ENCODE assay signal across 14 cellular contexts in the genomic region with DNA sequence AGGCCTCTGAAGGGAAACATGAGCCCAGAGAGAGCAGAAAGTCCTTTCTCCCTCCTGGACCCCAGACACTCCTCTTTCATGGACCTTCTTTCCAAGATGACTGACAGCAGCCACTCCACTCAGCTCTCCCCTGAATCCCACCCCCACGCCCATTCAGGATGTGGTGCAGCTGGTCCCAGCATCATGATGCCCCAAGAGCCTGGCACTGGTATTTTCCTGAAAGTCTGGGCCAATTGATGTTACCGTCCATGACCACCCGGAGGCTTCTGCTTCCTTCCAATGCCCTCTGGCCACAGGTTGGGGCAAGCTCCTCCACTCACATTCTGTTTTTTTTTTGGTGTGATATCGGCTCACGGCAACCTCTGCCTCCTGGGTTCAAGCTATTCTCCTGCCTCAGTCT.
A peak's percentile ranks its signal among the peaks of the same experiment; 100 is the strongest.
DNase-seq lines count a peak whose midpoint lies in the region; ATAC-seq and TF ChIP-seq lines count a peak whose summit lies in the region.
"Had no signal": no experiment of that assay in that cellular context is flagged by ENCODE, and none has a peak within 500 bp of the region (broad histone marks: within the 10 kb centered on the region; RNA-seq: fewer than 3 reads in every experiment).

No MANE protein-coding gene starts in this region.

- POLR2A ChIA-PET in Caco-2 (lab: Charles Lee), result no interaction called here

- no peaks in the 10 kb centered on the region for H3K27me3 ChIP-seq in Caco-2 (replicated peaks; ENCODE audit: control insufficient read depth, insufficient read depth, low read length)
- no peaks in the 10 kb centered on the region for H3K27me3 ChIP-seq in dorsolateral prefrontal cortex

- DNase-seq in Caco-2 (no peak), mesothelial cell of epicardium (ENCODE audit: low spot score in 2 of 2, unreplicated experiment in 2 of 2) (no peak), dorsolateral prefrontal cortex (no peak)
- DNase-seq: activated CD4-positive, alpha-beta T cell treated with anti-CD3 and anti-CD28 coated beads for 1 hour; activated effector memory CD4-positive, alpha-beta T cell treated with anti-CD3 and anti-CD28 coated beads, Interleukin-2, amount 50 U/mL, for 16 hours; foreskin melanocyte; GOT3; Karpas-422; NK-92 treated with Interleukin-12 subunit alpha and Interleukin-12 subunit beta, amount 100 ng/mL, for 24 hours had no signal

- CTCF ChIA-PET in Caco-2 (lab: Charles Lee), result no interaction called here

- TSS peak; percentile 81 for BruUV-seq in Caco-2 (replicated peaks; lab: Mats Ljungman, UMichigan)

- H3K27me3 Mint-ChIP-seq in Caco-2 (ENCODE audit: insufficient read depth, unreplicated experiment) (no peaks in the 10 kb centered on the region), mesothelial cell of epicardium (ENCODE audit: low read depth) (peaks cover 11% of the 10 kb centered on the region)

- H3K4me3 ChIP-seq in Caco-2 (ENCODE audit: low read depth, low read length) (no peak overlapping the region), dorsolateral prefrontal cortex (no peak overlapping the region)

- TF ChIP-seq CTCF in 22Rv1 (IDR thresholded peaks at IDR 0.05), result 0 out of 2 replicates have a peak, but pooled peaks have one; percentile 9
- no peak for TF ChIP-seq CTCF in Caco-2 (IDR thresholded peaks at IDR 0.05; ENCODE audit: insufficient read depth in 1 of 2, low read depth in 1 of 2, low read length in 1 of 2, severe bottlenecking in 1 of 2, unreplicated experiment in 1 of 2)
- no peak for TF ChIP-seq CTCF in mesothelial cell of epicardium (IDR thresholded peaks at IDR 0.05; ENCODE audit: unreplicated experiment)
- peak in 3 of 56 donors; percentile 9 to 16 (median 11) for TF ChIP-seq CTCF in dorsolateral prefrontal cortex (IDR thresholded peaks at IDR 0.05 in 54 of 56, conservative IDR thresholded peaks at IDR 0.05 in 2 of 56; ENCODE audit: low read depth in 1 of 56, partially characterized antibody in 56 of 56)

- intact Hi-C loops in Caco-2 (cut with micrococcal nuclease; ENCODE audit: unreplicated experiment), result no loop called here
- intact Hi-C loops in dorsolateral prefrontal cortex (cut with DNase I), result no loop called here

- H3K9me3 ChIP-seq in Caco-2, result no peaks in the 10 kb centered on the region

- H3K27ac ChIP-seq in 22Rv1 (no peak overlapping the region), dorsolateral prefrontal cortex (peak overlapping the region in 7 of 59 donors; percentile 15 to 58 (median 36))

- H3K4me1 ChIP-seq in Caco-2, result peaks cover 86% of the 10 kb centered on the region

- H3K36me3 ChIP-seq in Caco-2 (ENCODE audit: control insufficient read depth, insufficient read depth, low read length), result no peaks in the 10 kb centered on the region

- H3K36me3 Mint-ChIP-seq in Caco-2 (ENCODE audit: insufficient read depth, unreplicated experiment) (peaks cover 23% of the 10 kb centered on the region), mesothelial cell of epicardium (no peaks in the 10 kb centered on the region)

- peaks cover 44% of the 10 kb centered on the region for H3K4me1 Mint-ChIP-seq in Caco-2 (ENCODE audit: low read depth, unreplicated experiment)
- H3K4me1 Mint-ChIP-seq in mesothelial cell of epicardium, result peaks cover 46% of the 10 kb centered on the region

- no peaks in the 10 kb centered on the region for H3K9me3 Mint-ChIP-seq in Caco-2 (ENCODE audit: unreplicated experiment)
- peaks cover 3% of the 10 kb centered on the region for H3K9me3 Mint-ChIP-seq in mesothelial cell of epicardium

- H3K4me3 Mint-ChIP-seq in Caco-2 (ENCODE audit: unreplicated experiment) (peak overlapping the region; percentile 71), mesothelial cell of epicardium (no peak overlapping the region)

- H3K27ac Mint-ChIP-seq in Caco-2 (ENCODE audit: unreplicated experiment) (peak overlapping the region; percentile 99), mesothelial cell of epicardium (peak overlapping the region; percentile 88)

- ATAC-seq in SK-N-SH treated with all-trans-retinoic acid at 6 μM for 48 hours (peak; percentile 66; the same call in 2 of the 3 replicates), HG02588 (IDR thresholded peaks at IDR 0.05; ENCODE audit: unreplicated experiment) (no peak), GM18873 (IDR thresholded peaks at IDR 0.05; ENCODE audit: low FRiP score, unreplicated experiment) (no peak), HG03139 (IDR thresholded peaks at IDR 0.05; ENCODE audit: unreplicated experiment) (no peak)

TF ChIP-seq in SK-N-SH treated with all-trans-retinoic acid at 6 μM for 48 hours, 23 proteins besides CTCF, POLR2A, EP300 and RAD21:
- no peak for TF ChIP-seq ZFP30 (CRISPR knock-in tag; IDR thresholded peaks at IDR 0.05)
- TF ChIP-seq BACH2 (CRISPR knock-in tag; IDR thresholded peaks at IDR 0.05; ENCODE audit: borderline replicate concordance), result no peak
- TF ChIP-seq SNAI2 (CRISPR knock-in tag; IDR thresholded peaks at IDR 0.05), result no peak
- TF ChIP-seq, protein P1, sequence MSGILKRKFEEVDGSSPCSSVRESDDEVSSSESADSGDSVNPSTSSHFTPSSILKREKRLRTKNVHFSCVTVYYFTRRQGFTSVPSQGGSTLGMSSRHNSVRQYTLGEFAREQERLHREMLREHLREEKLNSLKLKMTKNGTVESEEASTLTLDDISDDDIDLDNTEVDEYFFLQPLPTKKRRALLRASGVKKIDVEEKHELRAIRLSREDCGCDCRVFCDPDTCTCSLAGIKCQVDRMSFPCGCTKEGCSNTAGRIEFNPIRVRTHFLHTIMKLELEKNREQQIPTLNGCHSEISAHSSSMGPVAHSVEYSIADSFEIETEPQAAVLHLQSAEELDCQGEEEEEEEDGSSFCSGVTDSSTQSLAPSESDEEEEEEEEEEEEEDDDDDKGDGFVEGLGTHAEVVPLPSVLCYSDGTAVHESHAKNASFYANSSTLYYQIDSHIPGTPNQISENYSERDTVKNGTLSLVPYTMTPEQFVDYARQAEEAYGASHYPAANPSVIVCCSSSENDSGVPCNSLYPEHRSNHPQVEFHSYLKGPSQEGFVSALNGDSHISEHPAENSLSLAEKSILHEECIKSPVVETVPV (CRISPR knock-in tag; IDR thresholded peaks at IDR 0.05), result no peak
- TF ChIP-seq ZFP3 (CRISPR knock-in tag; IDR thresholded peaks at IDR 0.05), result no peak
TF ChIP-seq in SK-N-SH treated with all-trans-retinoic acid at 6 μM for 48 hours: peak in this region for 0.
